Comparison of ENCODE assay signal across 16 cellular contexts in the genomic region with DNA sequence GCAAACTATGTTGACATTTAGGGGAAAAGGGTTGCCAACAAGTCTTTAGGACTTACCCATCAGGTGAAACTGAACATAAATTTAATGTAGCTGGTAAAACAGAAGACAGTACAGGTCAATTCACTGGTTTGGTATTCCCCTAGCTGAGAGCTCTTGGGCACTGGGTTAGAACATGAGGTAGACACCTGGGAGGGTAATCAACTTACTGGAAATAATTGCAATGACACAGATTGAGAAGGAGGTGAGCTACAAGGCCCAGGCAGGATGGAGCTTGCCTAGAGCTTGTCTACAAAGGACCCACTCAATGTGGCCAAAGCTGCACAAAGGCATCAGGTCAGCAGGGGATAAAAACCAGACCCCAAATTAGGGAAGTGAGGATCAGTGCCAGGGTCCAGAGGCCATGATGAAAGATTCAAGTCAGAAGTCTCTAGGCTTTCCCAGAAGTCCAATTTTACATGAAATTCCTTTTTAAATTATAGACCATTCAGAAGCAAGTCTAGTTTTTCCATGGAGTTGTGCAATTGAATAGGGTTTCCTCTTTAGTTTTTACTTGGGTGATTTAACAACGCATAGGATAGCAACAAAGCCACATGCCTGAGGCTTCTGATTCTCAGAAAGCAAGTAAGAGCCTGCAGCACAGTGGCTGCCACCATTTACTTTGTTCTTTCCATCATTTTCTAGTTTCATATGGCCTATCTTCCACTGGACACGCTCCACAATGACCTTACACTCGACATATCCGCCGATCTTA.
"Had no signal": no experiment of that assay in that cellular context is flagged by ENCODE, and none has a peak within 500 bp of the region (broad histone marks: within the 10 kb centered on the region; RNA-seq: fewer than 3 reads in every experiment).

No MANE protein-coding gene starts in this region.

- H3K9me3 ChIP-seq: ascending aorta, esophagus muscularis mucosa, lower lobe of right lung, tibial nerve, vagina had no signal

- ATAC-seq: activated T-cell treated with anti-CD3 and anti-CD28 coated beads, Interleukin-2, amount 50 U/mL, for 72 hours; left colon; lower lobe of right lung; stimulated activated naive CD8-positive, alpha-beta T cell treated with anti-CD3 and anti-CD28 coated beads, Interleukin-15, Interleukin-2, amounts not matched to agents 100 U/mL and 50 U/mL, for 24 hours had no signal

- H3K27ac ChIP-seq: ascending aorta, coronary artery, esophagus muscularis mucosa, lower lobe of right lung, vagina, WERI-Rb-1 had no signal

- H3K27me3 ChIP-seq: ascending aorta, esophagus muscularis mucosa, tibial nerve, vagina had no signal

- H3K4me3 ChIP-seq: ascending aorta, coronary artery, esophagus muscularis mucosa, lower lobe of right lung, tibial nerve, vagina had no signal

- DNase-seq: activated CD4-positive, alpha-beta T cell treated with anti-CD3 and anti-CD28 coated beads for 1 hour; activated effector memory CD4-positive, alpha-beta T cell treated with anti-CD3 and anti-CD28 coated beads, Interleukin-2, amount 50 U/mL, for 16 hours; activated naive CD4-positive, alpha-beta T cell treated with anti-CD3 and anti-CD28 coated beads, Interleukin-2, amount 50 U/mL, for 16 hours; activated T-cell treated with anti-CD3 and anti-CD28 coated beads, Interleukin-2, amount 50 U/mL, for 72 hours; left colon; lower lobe of right lung; midbrain; stimulated activated naive CD8-positive, alpha-beta T cell treated with anti-CD3 and anti-CD28 coated beads, Interleukin-15, Interleukin-2, amounts not matched to agents 100 U/mL and 50 U/mL, for 24 hours; substantia nigra; T-helper 2 cell; WERI-Rb-1 had no signal

- H3K36me3 ChIP-seq: ascending aorta, esophagus muscularis mucosa, lower lobe of right lung, tibial nerve, vagina, WERI-Rb-1 had no signal

- H3K4me1 ChIP-seq: lower lobe of right lung had no signal
